ENCODE assay signal across 15 cellular contexts in the genomic region with DNA sequence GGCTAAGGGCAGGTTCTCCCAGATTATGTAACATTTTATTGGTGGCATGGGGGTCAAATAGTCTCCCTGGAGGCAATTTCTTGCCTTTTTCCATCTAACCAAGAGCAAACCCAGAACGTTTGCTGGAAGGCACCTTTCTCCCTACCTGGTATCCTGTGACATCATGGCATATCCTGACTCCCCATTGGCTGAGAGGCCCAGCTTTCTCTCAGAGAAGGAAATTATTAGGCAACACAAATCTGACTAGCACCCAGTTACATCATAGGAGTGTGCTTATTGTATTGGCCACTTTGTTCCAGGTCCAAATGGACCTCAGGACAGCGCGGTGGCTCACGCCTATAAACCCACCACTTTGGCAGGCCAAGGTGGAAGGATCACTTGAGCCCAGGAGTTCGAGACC. TPM values are rescaled to one million over a fixed set of nuclear protein-coding genes. Genes with fewer than 3 reads are reported as not detected.
DNase-seq lines count a peak whose midpoint lies in the region; ATAC-seq, FAIRE-seq and TF ChIP-seq lines count a peak whose summit lies in the region.
"Had no signal": no experiment of that assay in that cellular context is flagged by ENCODE, and none has a peak within 500 bp of the region (broad histone marks: within the 10 kb centered on the region; RNA-seq: fewer than 3 reads in every experiment).

No MANE protein-coding gene starts in this region.

- H3K27me3 ChIP-seq in endothelial cell of umbilical vein (ENCODE audit: control insufficient read depth in 2 of 2, insufficient read depth in 2 of 2, low read length in 2 of 2) (peaks cover 0 to 2% of the 10 kb centered on the region in 2 experiments), upper lobe of left lung (no peaks in the 10 kb centered on the region), neural progenitor cell (no peaks in the 10 kb centered on the region)

- H3K4me1 ChIP-seq in endothelial cell of umbilical vein (ENCODE audit: control insufficient read depth, extremely low read depth, insufficient read depth, low read length): peaks cover 2% of the 10 kb centered on the region
- H3K4me1 ChIP-seq in upper lobe of left lung: peaks cover 7 to 15% (median 12%) of the 10 kb centered on the region in 4 donors
- H3K4me1 ChIP-seq in neural progenitor cell: peaks cover 9% of the 10 kb centered on the region

- H3K4me2 ChIP-seq in endothelial cell of umbilical vein (ENCODE audit: insufficient read depth, low read length) (no peak overlapping the region), neural progenitor cell (no peak overlapping the region)

- no peaks in the 10 kb centered on the region for H3K79me2 ChIP-seq in endothelial cell of umbilical vein (ENCODE audit: control insufficient read depth, insufficient read depth, low read length)
- no peaks in the 10 kb centered on the region for H3K79me2 ChIP-seq in neural progenitor cell (ENCODE audit: low read depth)

- H3K36me3 ChIP-seq in endothelial cell of umbilical vein (ENCODE audit: control insufficient read depth in 2 of 2, extremely low read depth in 1 of 2, insufficient read depth in 2 of 2, low read length in 2 of 2) (no peaks in the 10 kb centered on the region), upper lobe of left lung (no peaks in the 10 kb centered on the region), neural progenitor cell (no peaks in the 10 kb centered on the region)
- H3K36me3 ChIP-seq: thoracic aorta had no signal

- no peak overlapping the region for H3K9ac ChIP-seq in endothelial cell of umbilical vein (replicated peaks; ENCODE audit: extremely low read depth, insufficient read depth, low read length)
- H3K9ac ChIP-seq in neural progenitor cell: no peak overlapping the region

- no TSS peak for BruUV-seq in endothelial cell of umbilical vein (replicated peaks; lab: Mats Ljungman, UMichigan)

- TF ChIP-seq EP300 in upper lobe of left lung (IDR thresholded peaks at IDR 0.05): no peak

- FAIRE-seq in endothelial cell of umbilical vein (lab: Jason Lieb, UNC): peak; percentile 21

- H3K27me3 Mint-ChIP-seq in neural progenitor cell (ENCODE audit: insufficient read depth, low read depth): peaks cover 5% of the 10 kb centered on the region
- H3K27me3 Mint-ChIP-seq: central memory CD8-positive, alpha-beta T cell had no signal

- TF ChIP-seq POLR2A in endothelial cell of umbilical vein (IDR thresholded peaks at IDR 0.05; ENCODE audit: low read depth, low read length): no peak
- TF ChIP-seq POLR2A in upper lobe of left lung (IDR thresholded peaks at IDR 0.05): no peak

- H3K4me3 Mint-ChIP-seq in neural progenitor cell: no peak overlapping the region
- H3K4me3 Mint-ChIP-seq: central memory CD8-positive, alpha-beta T cell; natural killer cell had no signal

- peaks cover 15% of the 10 kb centered on the region for H3K4me1 Mint-ChIP-seq in neural progenitor cell

- POLR2A ChIA-PET in endothelial cell of umbilical vein (lab: Charles Lee): interaction anchor here (0.7 kb wide), 1 partner anchor 296 kb away, joined by 4 read pairs; a partner anchor contains a TSS

- 58 to 63% methylated on average over 5 of the region's 5 CpGs for WGBS in upper lobe of left lung, 2 donors

- DNase-seq in NOMO-1 (lab: John Stamatoyannopoulos, UW; ENCODE audit: unreplicated experiment in 2 of 2) (peak; percentile 15 to 29), NOMO-1 treated with dmso at 0.1 percent for 144 hours (lab: John Stamatoyannopoulos, UW; ENCODE audit: unreplicated experiment) (no peak), NCI-H526 (lab: John Stamatoyannopoulos, UW) (peak; percentile 56 to 66), endothelial cell of umbilical vein (ENCODE audit: low read depth, low spot score) (no peak), upper lobe of left lung (peak in 1 of 2 donors; percentile 74), neural progenitor cell (ENCODE audit: low spot score) (no peak), dermis blood vessel endothelial cell (no peak)
- no peak for DNase-seq in activated CD4-positive, alpha-beta T cell treated with anti-CD3 and anti-CD28 coated beads, Interleukin-2, amount 50 U/mL, for 4 hours
- DNase-seq: ACHN, natural killer cell, NCI-H1436 treated with DMSO at 0.1 percent for 48 hours had no signal

- H3K4me3 ChIP-seq in endothelial cell of umbilical vein (replicated peaks in 1 of 3; ENCODE audit: insufficient read depth in 1 of 3, low read depth in 1 of 3, low read length in 3 of 3): no peak overlapping the region
- no peak overlapping the region for H3K4me3 ChIP-seq in upper lobe of left lung
- no peak overlapping the region for H3K4me3 ChIP-seq in neural progenitor cell
- H3K4me3 ChIP-seq: thoracic aorta had no signal

- intact Hi-C loops in endothelial cell of umbilical vein (cut with micrococcal nuclease): no loop called here

- TF ChIP-seq CTCF in endothelial cell of umbilical vein (IDR thresholded peaks at IDR 0.05; ENCODE audit: extremely low read depth in 1 of 2, insufficient read depth in 1 of 2, low read depth in 1 of 2, low read length in 2 of 2): no peak
- TF ChIP-seq CTCF in upper lobe of left lung (IDR thresholded peaks at IDR 0.05): no peak
- TF ChIP-seq CTCF in neural progenitor cell (IDR thresholded peaks at IDR 0.05): no peak

- no peak overlapping the region for H3K27ac ChIP-seq in endothelial cell of umbilical vein (ENCODE audit: insufficient read depth, low read depth, low read length)
- no peak overlapping the region for H3K27ac ChIP-seq in upper lobe of left lung
- H3K27ac ChIP-seq in neural progenitor cell: no peak overlapping the region
- H3K27ac ChIP-seq: thoracic aorta had no signal

- H3K9me1 ChIP-seq in endothelial cell of umbilical vein (replicated peaks; ENCODE audit: control insufficient read depth, extremely low read depth, insufficient read depth, low read length): no peaks in the 10 kb centered on the region

- no peak overlapping the region for H3K27ac Mint-ChIP-seq in neural progenitor cell

- H3K36me3 Mint-ChIP-seq in neural progenitor cell: no peaks in the 10 kb centered on the region
- H3K36me3 Mint-ChIP-seq: natural killer cell had no signal

- CTCF ChIA-PET in endothelial cell of umbilical vein (lab: Charles Lee): no interaction called here

- no peak overlapping the region for H2AFZ ChIP-seq in endothelial cell of umbilical vein (ENCODE audit: low read depth, low read length)
- no peak overlapping the region for H2AFZ ChIP-seq in neural progenitor cell (replicated peaks)

- dilution Hi-C loops in endothelial cell of umbilical vein (cut with MboI; ENCODE audit: extremely low pct_ligation_motif_present, low sequenced_read_pairs): no loop called here

- peaks cover 14% of the 10 kb centered on the region for H3F3A ChIP-seq in neural progenitor cell (ENCODE audit: low read depth)

- peaks cover 2% of the 10 kb centered on the region for H3K9me3 Mint-ChIP-seq in neural progenitor cell
- H3K9me3 Mint-ChIP-seq: central memory CD8-positive, alpha-beta T cell; natural killer cell had no signal

- no peaks in the 10 kb centered on the region for H3K9me3 ChIP-seq in endothelial cell of umbilical vein (replicated peaks; ENCODE audit: control insufficient read depth, insufficient read depth, low read length)
- no peaks in the 10 kb centered on the region for H3K9me3 ChIP-seq in upper lobe of left lung
- H3K9me3 ChIP-seq in neural progenitor cell (ENCODE audit: low read depth): no peaks in the 10 kb centered on the region
- H3K9me3 ChIP-seq: thoracic aorta had no signal

- H4K20me1 ChIP-seq in endothelial cell of umbilical vein (replicated peaks; ENCODE audit: control insufficient read depth, extremely low read depth, insufficient read depth, low read length): no peaks in the 10 kb centered on the region
- H4K20me1 ChIP-seq in neural progenitor cell (ENCODE audit: low read depth): no peaks in the 10 kb centered on the region

- ATAC-seq in upper lobe of left lung (ENCODE audit: low FRiP score in 2 of 2): peak; percentile 44 to 75
- ATAC-seq: natural killer cell had no signal

RNA-seq across cellular contexts. Expression of a gene that starts 13.0 kb away (rescaled TPM):
- total RNA-seq in endothelial cell of umbilical vein: 0.35 TPM in 1 of 2 replicates, not detected in the other
- 0.11 and 0.18 TPM in 2 replicates for polyA plus RNA-seq in endothelial cell of umbilical vein
- polyA plus RNA-seq in endothelial cell of umbilical vein (2011; cell fraction: cytosol; rRNA removed): 0.06 and 0.15 TPM in 2 replicates
- 0.63 TPM in 2 replicates for polyA plus RNA-seq in endothelial cell of umbilical vein (2011; cell fraction: nucleus; rRNA removed)
- 0.11 and 0.13 TPM in 2 replicates for polyA plus RNA-seq in endothelial cell of umbilical vein (2012)
- polyA minus RNA-seq in endothelial cell of umbilical vein: not detected in 2 replicates
- not detected for polyA minus RNA-seq in endothelial cell of umbilical vein (2011; cell fraction: cytosol; rRNA and poly(A)+ RNA removed)
- 0.19 TPM in 1 of 2 replicates, not detected in the other for polyA minus RNA-seq in endothelial cell of umbilical vein (2011; cell fraction: nucleus; rRNA and poly(A)+ RNA removed)
- total RNA-seq in upper lobe of left lung: 1 to 10 TPM in 3 of 6 donors, under 1 TPM in 2, not detected in 1; 0.57 to 3.1 (median 1.0) TPM
- 0.87 TPM in 1 of 2 replicates, not detected in the other for total RNA-seq in neural progenitor cell (ENCODE audit: low replicate concordance)
- total RNA-seq in dermis blood vessel endothelial cell: 0.05 TPM in 1 of 2 replicates, not detected in the other
- total RNA-seq: Daoy had no signal

RNA-seq across cellular contexts. Expression of a gene that starts 13.8 kb away (rescaled TPM):
- 2.8 TPM in 2 replicates for total RNA-seq in endothelial cell of umbilical vein
- polyA plus RNA-seq in endothelial cell of umbilical vein: 2.6 and 4.7 TPM in 2 replicates
- 0.90 and 1.3 TPM in 2 replicates for polyA plus RNA-seq in endothelial cell of umbilical vein (2011; cell fraction: cytosol; rRNA removed)
- 1.1 and 4.5 TPM in 2 replicates for polyA plus RNA-seq in endothelial cell of umbilical vein (2011; cell fraction: nucleus; rRNA removed)
- polyA plus RNA-seq in endothelial cell of umbilical vein (2012): 3.1 and 7.2 TPM in 2 replicates
- 0.39 and 0.70 TPM in 2 replicates for polyA minus RNA-seq in endothelial cell of umbilical vein
- 5.7 TPM for polyA minus RNA-seq in endothelial cell of umbilical vein (2011; cell fraction: cytosol; rRNA and poly(A)+ RNA removed)
- 0.29 and 0.82 TPM in 2 replicates for polyA minus RNA-seq in endothelial cell of umbilical vein (2011; cell fraction: nucleus; rRNA and poly(A)+ RNA removed)
- 1 to 10 TPM; 2.1 to 8.1 (median 5.3) TPM for total RNA-seq in upper lobe of left lung
- 12.6 and 49.8 TPM in 2 replicates for total RNA-seq in neural progenitor cell (ENCODE audit: low replicate concordance)
- 1.7 and 4.8 TPM in 2 replicates for total RNA-seq in dermis blood vessel endothelial cell
- total RNA-seq: Daoy had no signal

RNA-seq across cellular contexts. Expression of a gene that starts 22.6 kb away (rescaled TPM):
- total RNA-seq in endothelial cell of umbilical vein (0.78 and 1.5 TPM in 2 replicates), upper lobe of left lung (10 to 100 TPM in 3 of 6 donors, 1 to 10 TPM in 3; 5.2 to 25.4 (median 10.0) TPM), neural progenitor cell (ENCODE audit: low replicate concordance) (7.4 and 10.3 TPM in 2 replicates), dermis blood vessel endothelial cell (1.6 and 3.1 TPM in 2 replicates)
- polyA plus RNA-seq in endothelial cell of umbilical vein: 1.8 and 2.0 TPM in 2 replicates
- 0.80 and 1.8 TPM in 2 replicates for polyA plus RNA-seq in endothelial cell of umbilical vein (2011; cell fraction: cytosol; rRNA removed)
- polyA plus RNA-seq in endothelial cell of umbilical vein (2011; cell fraction: nucleus; rRNA removed): 0.43 and 0.76 TPM in 2 replicates
- polyA plus RNA-seq in endothelial cell of umbilical vein (2012): 0.75 and 1.6 TPM in 2 replicates
- 0.68 TPM in 1 of 2 replicates, not detected in the other for polyA minus RNA-seq in endothelial cell of umbilical vein
- 9.1 TPM for polyA minus RNA-seq in endothelial cell of umbilical vein (2011; cell fraction: cytosol; rRNA and poly(A)+ RNA removed)
- polyA minus RNA-seq in endothelial cell of umbilical vein (2011; cell fraction: nucleus; rRNA and poly(A)+ RNA removed): 0.29 and 0.48 TPM in 2 replicates

RNA-seq across cellular contexts. Expression of a gene that starts 36.0 kb away (rescaled TPM):
- total RNA-seq in endothelial cell of umbilical vein (not detected in 2 replicates), upper lobe of left lung (1 to 10 TPM in 3 of 6 donors, under 1 TPM in 2, not detected in 1; 0.15 to 4.7 (median 1.9) TPM), neural progenitor cell (ENCODE audit: low replicate concordance) (0.09 and 1.7 TPM in 2 replicates), dermis blood vessel endothelial cell (not detected in 2 replicates)
- not detected in 2 replicates for polyA plus RNA-seq in endothelial cell of umbilical vein
- polyA plus RNA-seq in endothelial cell of umbilical vein (2011; cell fraction: cytosol; rRNA removed): not detected in 2 replicates
- polyA plus RNA-seq in endothelial cell of umbilical vein (2011; cell fraction: nucleus; rRNA removed): not detected in 2 replicates
- polyA plus RNA-seq in endothelial cell of umbilical vein (2012): 0.29 and 0.35 TPM in 2 replicates
- not detected in 2 replicates for polyA minus RNA-seq in endothelial cell of umbilical vein
- polyA minus RNA-seq in endothelial cell of umbilical vein (2011; cell fraction: cytosol; rRNA and poly(A)+ RNA removed): not detected
- polyA minus RNA-seq in endothelial cell of umbilical vein (2011; cell fraction: nucleus; rRNA and poly(A)+ RNA removed): not detected in 2 replicates
- total RNA-seq: Daoy; natural killer cell; T-helper 1 cell treated with Interleukin-12 subunit alpha and Interleukin-12 subunit beta and Interleukin-4 antibody, amounts not matched to agents 30 ng/mL and 1 ng/mL, for 36 hours had no signal

RNA-seq across cellular contexts. Expression of a gene that starts 40.5 kb away (rescaled TPM):
- total RNA-seq in endothelial cell of umbilical vein (30.5 and 31.1 TPM in 2 replicates), upper lobe of left lung (10 to 100 TPM in 5 of 6 donors, 1 to 10 TPM in 1; 9.1 to 50.3 (median 26.8) TPM), neural progenitor cell (ENCODE audit: low replicate concordance) (7.2 and 46.1 TPM in 2 replicates), dermis blood vessel endothelial cell (8.8 and 12.6 TPM in 2 replicates)
- 20.2 and 23.4 TPM in 2 replicates for polyA plus RNA-seq in endothelial cell of umbilical vein
- 8.2 and 10.7 TPM in 2 replicates for polyA plus RNA-seq in endothelial cell of umbilical vein (2011; cell fraction: cytosol; rRNA removed)
- 26.2 and 26.5 TPM in 2 replicates for polyA plus RNA-seq in endothelial cell of umbilical vein (2011; cell fraction: nucleus; rRNA removed)
- polyA plus RNA-seq in endothelial cell of umbilical vein (2012): 9.2 and 11.3 TPM in 2 replicates
- polyA minus RNA-seq in endothelial cell of umbilical vein: 11.7 and 14.6 TPM in 2 replicates
- polyA minus RNA-seq in endothelial cell of umbilical vein (2011; cell fraction: cytosol; rRNA and poly(A)+ RNA removed): 10.9 TPM
- polyA minus RNA-seq in endothelial cell of umbilical vein (2011; cell fraction: nucleus; rRNA and poly(A)+ RNA removed): 14.6 and 21.1 TPM in 2 replicates

Comparison
In these comparisons a context has a peak if more than half of its experiments do, and no peak if none do; other contexts are left out.
1. DNase-seq: peak in NOMO-1 (2 of 2) and NCI-H526 (2 of 2); none in NOMO-1 treated with dmso at 0.1 percent for 144 hours (single experiment), endothelial cell of umbilical vein (single experiment), activated CD4-positive, alpha-beta T cell treated with anti-CD3 and anti-CD28 coated beads, Interleukin-2, amount 50 U/mL, for 4 hours (0 of 2), neural progenitor cell (single experiment) and dermis blood vessel endothelial cell (single experiment).